Comparison of ENCODE assay signal across 8 cellular contexts in the genomic region with DNA sequence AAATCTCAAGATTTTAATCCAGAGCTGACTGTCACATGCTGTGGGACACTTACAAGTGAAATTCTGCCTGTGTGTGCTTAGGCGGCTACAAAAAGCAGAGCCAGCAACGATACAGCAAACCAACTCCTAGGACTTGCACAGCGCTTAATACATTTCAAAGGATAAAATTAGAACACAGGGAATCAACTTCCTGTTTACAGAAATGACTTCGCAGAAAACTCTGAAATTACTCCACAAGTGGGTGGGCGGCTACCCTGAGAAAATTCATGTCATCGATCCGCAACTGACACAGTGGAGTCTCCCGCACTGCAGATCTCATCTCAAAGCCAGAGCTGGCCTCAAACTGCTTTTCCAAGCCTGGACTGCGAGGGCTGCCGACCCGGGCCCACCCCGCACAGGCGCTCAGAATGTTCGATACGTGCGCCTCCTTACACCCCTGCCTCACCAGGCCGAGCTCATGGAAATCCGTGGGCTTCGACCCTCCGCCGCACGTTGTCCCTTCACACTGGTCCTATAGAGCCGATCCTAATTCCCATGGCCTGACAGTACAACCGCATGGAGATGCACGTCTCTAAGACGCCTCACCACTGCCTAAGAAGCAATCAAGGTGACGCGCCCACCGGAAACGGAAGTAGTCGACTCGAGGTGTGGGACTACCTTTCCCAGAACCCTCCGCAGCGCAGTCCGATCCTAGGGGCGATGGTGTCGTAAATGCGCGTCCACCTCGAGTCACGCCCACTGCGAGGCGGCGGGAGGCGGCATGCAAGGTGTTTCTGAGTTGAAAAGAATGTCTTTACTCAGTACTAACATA. TPM values are rescaled to one million over a fixed set of nuclear protein-coding genes. Genes with fewer than 3 reads are reported as not detected.
DNase-seq lines count a peak whose midpoint lies in the region; ATAC-seq and TF ChIP-seq lines count a peak whose summit lies in the region.

Gene ZNF229, minus strand, starts transcription at position 609 of the 811 bp plus-strand sequence. CDS start 5,625 bp downstream, outside the sequence.

- no peaks in the 10 kb centered on the region for H3K79me2 ChIP-seq in mesendoderm (ENCODE audit: control insufficient read depth, insufficient read depth, low read length)

- H2BK15ac ChIP-seq in mesendoderm (replicated peaks; ENCODE audit: low read depth), result no peak within 1 kb of the TSS

- no peaks in the 10 kb centered on the region for H3K79me1 ChIP-seq in mesendoderm (ENCODE audit: low read length)

- H4K8ac ChIP-seq in mesendoderm (ENCODE audit: low read depth, low read length), result no peak within 1 kb of the TSS

- H3K4ac ChIP-seq in mesendoderm (ENCODE audit: low read depth, low read length), result no peak within 1 kb of the TSS

- peak within 1 kb of the TSS; percentile 80 for H3K9ac ChIP-seq in mesendoderm (ENCODE audit: low read length)

- no CpG with 5 or more reads among the region's 45 CpGs for WGBS in mesendoderm (ENCODE audit: extremely low coverage, insufficient coverage, low lambda C conversion rate)

- no peak within 1 kb of the TSS for H4K5ac ChIP-seq in mesendoderm (ENCODE audit: low read length)

- no peaks in the 10 kb centered on the region for H3K27me3 ChIP-seq in GM06990 (replicated peaks; ENCODE audit: control insufficient read depth, insufficient read depth, low read length)
- H3K27me3 ChIP-seq in mesendoderm (ENCODE audit: insufficient read depth, low read length, poor library complexity), result no peaks in the 10 kb centered on the region

- H3K4me2 ChIP-seq in mesendoderm (ENCODE audit: low read length), result peak within 1 kb of the TSS; percentile 84

- H3K4me3 ChIP-seq in GM06990 (replicated peaks; ENCODE audit: low read depth, low read length) (peak within 1 kb of the TSS; percentile 50), mesendoderm (ENCODE audit: low read length) (peak within 1 kb of the TSS; percentile 92)

- H2BK120ac ChIP-seq in mesendoderm (ENCODE audit: low read depth, low read length), result no peak within 1 kb of the TSS

- peak within 1 kb of the TSS; percentile 50 for H3K23ac ChIP-seq in mesendoderm (ENCODE audit: low read length)

- H3K4me1 ChIP-seq in mesendoderm (ENCODE audit: control insufficient read depth, low read depth, low read length), result no peaks in the 10 kb centered on the region

- no peak for TF ChIP-seq CTCF in GM06990 (IDR thresholded peaks at IDR 0.05; ENCODE audit: insufficient read depth, low read length, poor library complexity, severe bottlenecking)

- H3K36me3 ChIP-seq in GM06990 (ENCODE audit: control insufficient read depth, insufficient read depth, low read length) (no peaks in the 10 kb centered on the region), mesendoderm (ENCODE audit: control insufficient read depth, insufficient read depth, low read length) (no peaks in the 10 kb centered on the region)

- H3K56ac ChIP-seq in mesendoderm (ENCODE audit: low read length), result peak within 1 kb of the TSS; percentile 93

- no peak within 1 kb of the TSS for H2AK5ac ChIP-seq in mesendoderm (ENCODE audit: low read length)

- no peak within 1 kb of the TSS for H2BK5ac ChIP-seq in mesendoderm (ENCODE audit: low read length)

- H3K18ac ChIP-seq in mesendoderm (ENCODE audit: low read length), result no peak within 1 kb of the TSS

- H3K27ac ChIP-seq in mesendoderm (ENCODE audit: low read depth, low read length), result no peak within 1 kb of the TSS

- DNase-seq in GM06990 (ENCODE audit: extremely low read depth, insufficient read length) (peak; percentile 59), NCI-H510A (lab: John Stamatoyannopoulos, UW) (peak; percentile 93), epidermal melanocyte (ENCODE audit: insufficient read length, low spot score) (peak; percentile 90), mesendoderm (peak; percentile 98)
- DNase-seq in activated CD8-positive, alpha-beta memory T cell treated with anti-CD3 and anti-CD28 coated beads, Interleukin-2, amount 50 U/mL, for 4 hours, result peak; percentile 63
- DNase-seq in stimulated activated CD4-positive, alpha-beta T cell treated with anti-CD3 and anti-CD28 coated beads, TNF-alpha, amount 100 ng/mL, for 48 hours (ENCODE audit: low read depth in 3 of 3), result peak; percentile 32 to 69 (median 57)

- no peak for ATAC-seq in HG03342 (IDR thresholded peaks at IDR 0.05; ENCODE audit: unreplicated experiment)
- ATAC-seq in GM18873 (IDR thresholded peaks at IDR 0.05; ENCODE audit: low FRiP score, unreplicated experiment), result no peak

RNA-seq across cellular contexts. Expression of gene ZNF229, which starts in this region (rescaled TPM):
- 6.2 TPM for polyA plus RNA-seq in mesendoderm (2013, experiment 1 of 2)
- polyA plus RNA-seq in mesendoderm (2013, experiment 2 of 2), result 5.9 TPM
